Comparison of ENCODE assay signal across 1 cellular context in genomic region chr1:60981357-60981756, GRCh38.
TF ChIP-seq lines count a peak whose summit lies in the region.

No MANE protein-coding gene starts in this region.

TF ChIP-seq in HepG2, 621 proteins besides CTCF, POLR2A, EP300 and RAD21 (continued from another document):
- TF ChIP-seq, protein P1, sequence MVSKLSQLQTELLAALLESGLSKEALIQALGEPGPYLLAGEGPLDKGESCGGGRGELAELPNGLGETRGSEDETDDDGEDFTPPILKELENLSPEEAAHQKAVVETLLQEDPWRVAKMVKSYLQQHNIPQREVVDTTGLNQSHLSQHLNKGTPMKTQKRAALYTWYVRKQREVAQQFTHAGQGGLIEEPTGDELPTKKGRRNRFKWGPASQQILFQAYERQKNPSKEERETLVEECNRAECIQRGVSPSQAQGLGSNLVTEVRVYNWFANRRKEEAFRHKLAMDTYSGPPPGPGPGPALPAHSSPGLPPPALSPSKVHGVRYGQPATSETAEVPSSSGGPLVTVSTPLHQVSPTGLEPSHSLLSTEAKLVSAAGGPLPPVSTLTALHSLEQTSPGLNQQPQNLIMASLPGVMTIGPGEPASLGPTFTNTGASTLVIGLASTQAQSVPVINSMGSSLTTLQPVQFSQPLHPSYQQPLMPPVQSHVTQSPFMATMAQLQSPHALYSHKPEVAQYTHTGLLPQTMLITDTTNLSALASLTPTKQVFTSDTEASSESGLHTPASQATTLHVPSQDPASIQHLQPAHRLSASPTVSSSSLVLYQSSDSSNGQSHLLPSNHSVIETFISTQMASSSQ (IDR thresholded peaks at IDR 0.05; ENCODE audit: low read depth): no peak
- TF ChIP-seq, protein P1 (CRISPR knock-in tag; IDR thresholded peaks at IDR 0.05; ENCODE audit: borderline replicate concordance): no peak
- no peak for TF ChIP-seq MAF1 (CRISPR knock-in tag; IDR thresholded peaks at IDR 0.05; ENCODE audit: borderline replicate concordance)
- no peak for TF ChIP-seq MEIS2 (CRISPR knock-in tag; IDR thresholded peaks at IDR 0.05)
- TF ChIP-seq ZNF629 (CRISPR knock-in tag; conservative IDR thresholded peaks at IDR 0.05): no peak
TF ChIP-seq in HepG2: peak in this region for 0.
